Comparison of ENCODE assay signal across 10 cellular contexts in genomic region chr1:177627148-177627910, GRCh38.
"Had no signal": no experiment of that assay in that cellular context is flagged by ENCODE, and none has a peak within 500 bp of the region (broad histone marks: within the 10 kb centered on the region; RNA-seq: fewer than 3 reads in every experiment).

No MANE protein-coding gene starts in this region.

- H3K4me1 Mint-ChIP-seq: IgD-negative memory B cell had no signal

- H3K9ac ChIP-seq: GM23248 had no signal

- H3K27ac ChIP-seq: GM23248 had no signal

- H2AFZ ChIP-seq: GM23248 had no signal

- H3K36me3 Mint-ChIP-seq: IgD-negative memory B cell had no signal

- H3K27me3 Mint-ChIP-seq: IgD-negative memory B cell had no signal

- ATAC-seq: HCT116 had no signal

- H3K4me3 ChIP-seq: GM23248, HAP-1 had no signal

- H3K4me1 ChIP-seq: HAP-1 had no signal

- H3K9me3 ChIP-seq: HAP-1 had no signal

- FAIRE-seq: HTR-8/SVneo had no signal

- DNase-seq: GM23248, GOT3, H7, HFFc6, Kasumi-1, KG1 had no signal

- H3K27ac Mint-ChIP-seq: HFFc6, IgD-negative memory B cell had no signal

- H3K4me3 Mint-ChIP-seq: HFFc6, IgD-negative memory B cell had no signal

- H3K36me3 ChIP-seq: HAP-1 had no signal
